ENCODE assay signal across 1 cellular context in the genomic region with DNA sequence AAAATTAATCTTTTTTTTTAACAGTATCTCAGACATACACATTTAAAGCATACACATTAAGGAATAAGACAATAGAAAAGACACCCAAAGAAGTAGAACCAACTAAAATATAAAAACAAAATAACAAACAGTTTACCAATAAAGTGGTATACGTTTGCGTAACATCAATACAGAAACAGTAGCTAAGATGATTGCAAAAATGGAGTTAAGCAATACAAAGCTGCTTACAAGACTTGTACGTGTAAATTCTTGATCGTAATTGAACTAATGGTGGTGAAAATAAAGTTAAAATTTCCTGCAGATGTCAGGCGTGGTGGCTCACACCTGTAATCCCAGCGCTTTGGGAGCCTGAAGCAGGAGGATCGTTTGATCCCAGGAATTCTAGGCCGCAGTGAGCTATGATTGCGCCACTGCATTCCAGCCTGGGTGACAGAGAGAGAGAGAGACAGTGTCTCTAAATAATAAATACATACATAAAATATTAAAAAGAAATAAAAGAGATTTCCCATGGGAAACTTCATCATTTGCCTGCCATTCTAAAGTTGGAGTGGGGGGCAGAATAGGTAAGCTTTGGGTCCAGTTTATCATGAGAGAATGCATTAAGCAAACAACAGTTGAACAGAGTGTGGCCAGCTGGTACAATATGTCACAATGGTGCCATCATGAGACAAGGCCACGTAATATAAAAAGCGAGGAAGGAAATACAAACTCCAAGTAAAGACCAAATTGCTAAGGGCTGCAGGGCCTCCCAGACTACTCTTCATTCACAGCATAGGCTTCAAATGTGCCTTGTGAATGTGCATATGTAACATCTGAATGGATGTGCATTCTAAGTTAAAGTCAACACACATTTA.
TF ChIP-seq lines count a peak whose summit lies in the region.

No MANE protein-coding gene starts in this region.

TF ChIP-seq in GM23338, 12 proteins besides CTCF, POLR2A, EP300 and RAD21 (continued from another document):
- TF ChIP-seq, protein P1, sequence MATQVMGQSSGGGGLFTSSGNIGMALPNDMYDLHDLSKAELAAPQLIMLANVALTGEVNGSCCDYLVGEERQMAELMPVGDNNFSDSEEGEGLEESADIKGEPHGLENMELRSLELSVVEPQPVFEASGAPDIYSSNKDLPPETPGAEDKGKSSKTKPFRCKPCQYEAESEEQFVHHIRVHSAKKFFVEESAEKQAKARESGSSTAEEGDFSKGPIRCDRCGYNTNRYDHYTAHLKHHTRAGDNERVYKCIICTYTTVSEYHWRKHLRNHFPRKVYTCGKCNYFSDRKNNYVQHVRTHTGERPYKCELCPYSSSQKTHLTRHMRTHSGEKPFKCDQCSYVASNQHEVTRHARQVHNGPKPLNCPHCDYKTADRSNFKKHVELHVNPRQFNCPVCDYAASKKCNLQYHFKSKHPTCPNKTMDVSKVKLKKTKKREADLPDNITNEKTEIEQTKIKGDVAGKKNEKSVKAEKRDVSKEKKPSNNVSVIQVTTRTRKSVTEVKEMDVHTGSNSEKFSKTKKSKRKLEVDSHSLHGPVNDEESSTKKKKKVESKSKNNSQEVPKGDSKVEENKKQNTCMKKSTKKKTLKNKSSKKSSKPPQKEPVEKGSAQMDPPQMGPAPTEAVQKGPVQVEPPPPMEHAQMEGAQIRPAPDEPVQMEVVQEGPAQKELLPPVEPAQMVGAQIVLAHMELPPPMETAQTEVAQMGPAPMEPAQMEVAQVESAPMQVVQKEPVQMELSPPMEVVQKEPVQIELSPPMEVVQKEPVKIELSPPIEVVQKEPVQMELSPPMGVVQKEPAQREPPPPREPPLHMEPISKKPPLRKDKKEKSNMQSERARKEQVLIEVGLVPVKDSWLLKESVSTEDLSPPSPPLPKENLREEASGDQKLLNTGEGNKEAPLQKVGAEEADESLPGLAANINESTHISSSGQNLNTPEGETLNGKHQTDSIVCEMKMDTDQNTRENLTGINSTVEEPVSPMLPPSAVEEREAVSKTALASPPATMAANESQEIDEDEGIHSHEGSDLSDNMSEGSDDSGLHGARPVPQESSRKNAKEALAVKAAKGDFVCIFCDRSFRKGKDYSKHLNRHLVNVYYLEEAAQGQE (IDR thresholded peaks at IDR 0.05; ENCODE audit: unreplicated experiment) = no peak
